In the genomic region with DNA sequence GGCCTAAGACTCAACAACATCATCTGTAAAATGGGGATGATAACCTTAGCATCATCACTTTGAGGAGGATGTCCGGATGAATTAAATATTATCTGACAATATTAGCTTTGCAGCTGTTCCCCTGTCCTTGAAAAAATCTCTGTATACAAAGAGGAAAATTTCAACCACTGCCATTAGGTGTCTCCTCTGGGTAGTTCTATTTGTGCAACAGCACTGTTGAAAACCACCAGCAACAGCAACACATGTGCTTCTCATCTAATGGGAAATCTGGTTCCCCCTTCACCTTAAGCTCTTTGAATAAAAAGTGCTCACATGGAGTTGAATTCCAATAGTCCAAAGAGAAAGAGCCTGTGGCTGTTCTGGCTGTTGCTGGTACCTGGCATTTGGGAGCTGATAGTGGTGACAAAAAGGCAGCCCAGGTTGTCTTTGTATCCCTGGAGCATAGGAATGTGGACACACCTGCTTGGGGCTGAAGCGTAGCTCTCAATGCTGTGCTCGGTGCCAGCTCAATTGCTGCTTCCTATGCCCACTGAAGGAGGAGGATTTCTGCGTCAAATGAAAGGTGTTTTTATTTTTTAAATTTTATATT, we compare ENCODE assay signal across 24 cellular contexts.
DNase-seq lines count a peak whose midpoint lies in the region; ATAC-seq, FAIRE-seq and TF ChIP-seq lines count a peak whose summit lies in the region.
"Had no signal": no experiment of that assay in that cellular context is flagged by ENCODE, and none has a peak within 500 bp of the region (broad histone marks: within the 10 kb centered on the region; RNA-seq: fewer than 3 reads in every experiment).

No MANE protein-coding gene starts in this region.

- no peaks in the 10 kb centered on the region for H3K9me2 ChIP-seq in HCT116 (ENCODE audit: insufficient read depth)

- DNase-seq in A549 (ENCODE audit: low read depth in 1 of 2, low spot score in 1 of 2) (no peak), HCT116 (ENCODE audit: low read depth, low spot score) (no peak), RKO (ENCODE audit: low spot score) (peak; percentile 3), esophagus muscularis mucosa (ENCODE audit: extremely low spot score) (peak; percentile 68), HUDEP-2 (lab: John Stamatoyannopoulos, UW; ENCODE audit: unreplicated experiment in 76 of 76) (no peak), T-helper 2 cell (no peak)
- no peak for DNase-seq in stimulated activated CD8-positive, alpha-beta memory T cell treated with anti-CD3 and anti-CD28 coated beads, Interleukin-4, amount 100 ng/mL, for 48 hours
- DNase-seq: activated CD4-positive, CD25-positive, alpha-beta regulatory T cell treated with anti-CD3 and anti-CD28 coated beads, Interleukin-2, amount 50 U/mL, for 72 hours; activated CD8-positive, alpha-beta T cell treated with anti-CD3 and anti-CD28 coated beads, Interleukin-2, amount 10 ng/mL, durations not matched to agents 7 days and 5 days; activated naive CD4-positive, alpha-beta T cell; activated T-cell treated with anti-CD3 and anti-CD28 coated beads, Interleukin-2, amount 50 U/mL, for 24 hours; amniotic stem cell; C1 segment of cervical spinal cord; EL; H9; heart left ventricle; NCI-H1694; NCI-H2227 treated with DMSO at 0.1 percent for 48 hours; NCI-H774; uterus had no signal

- no peak overlapping the region for H2AFZ ChIP-seq in HCT116 (ENCODE audit: low read depth, low read length, poor library complexity, severe bottlenecking)

- no peak overlapping the region for H3K4me2 ChIP-seq in A549
- no peak overlapping the region for H3K4me2 ChIP-seq in HCT116 (ENCODE audit: low read length)

- H3K27ac ChIP-seq in A549 (no peak overlapping the region), HCT116 (ENCODE audit: low read depth, low read length) (no peak overlapping the region), esophagus muscularis mucosa (replicated peaks in 1 of 4) (no peak overlapping the region)
- H3K27ac ChIP-seq: heart left ventricle, SJSA1, uterus had no signal

- H3K4me3 ChIP-seq in A549 (no peak overlapping the region), HCT116 (replicated peaks in 1 of 2; ENCODE audit: low read depth in 1 of 2, low read length in 2 of 2) (no peak overlapping the region), esophagus muscularis mucosa (no peak overlapping the region)
- H3K4me3 ChIP-seq: heart left ventricle, SJSA1, uterus had no signal

- H3K27me3 ChIP-seq in HCT116 (ENCODE audit: insufficient read depth, low read length): peaks cover 46% of the 10 kb centered on the region; the same call in 1 of the 2 replicates
- H3K27me3 ChIP-seq in esophagus muscularis mucosa: peaks cover 0 to 3% (median 0%) of the 10 kb centered on the region in 4 donors
- H3K27me3 ChIP-seq: SJSA1, uterus had no signal

- H3K36me3 ChIP-seq in HCT116 (ENCODE audit: control insufficient read depth in 1 of 2, insufficient read depth in 2 of 2, low read length in 2 of 2) (no peaks in the 10 kb centered on the region), esophagus muscularis mucosa (no peaks in the 10 kb centered on the region)
- H3K36me3 ChIP-seq: heart left ventricle, SJSA1, uterus had no signal

- no peak overlapping the region for H3K9ac ChIP-seq in HCT116 (ENCODE audit: low read length)

- intact Hi-C loops in HCT116 (cut with micrococcal nuclease): no loop called here
- intact Hi-C loops in esophagus muscularis mucosa (cut with DNase I): no loop called here

- H3K4me1 ChIP-seq in A549 (no peaks in the 10 kb centered on the region), HCT116 (ENCODE audit: control insufficient read depth in 1 of 2, insufficient read depth in 2 of 2, low read length in 2 of 2) (no peaks in the 10 kb centered on the region), esophagus muscularis mucosa (no peaks in the 10 kb centered on the region)
- H3K4me1 ChIP-seq: heart left ventricle, SJSA1, uterus had no signal

- no peak for FAIRE-seq in A549 (lab: Jason Lieb, UNC)
- FAIRE-seq: bronchial epithelial cell, endometrium had no signal

- CTCF ChIA-PET in A549 (lab: Yijun Ruan, JAX): interaction anchor here (0.6 to 2.2 kb wide), 13 partner anchors 9 to 348 kb away, joined by 3 to 9 read pairs (median 4); no protein-coding TSS in a partner anchor
- CTCF ChIA-PET in HCT116 (lab: Charles Lee): no interaction called here

- no peak for TF ChIP-seq EP300 in A549 (IDR thresholded peaks at IDR 0.05)
- TF ChIP-seq EP300 in esophagus muscularis mucosa (IDR thresholded peaks at IDR 0.05): no peak

- TF ChIP-seq CTCF in A549 (IDR thresholded peaks at IDR 0.05) (peak; percentile 16; the same call in 1 of the 3 replicates), HCT116 (IDR thresholded peaks at IDR 0.05 in 2 of 3, conservative IDR thresholded peaks at IDR 0.05 in 1 of 3; ENCODE audit: borderline replicate concordance in 1 of 3, insufficient read depth in 1 of 3, low read depth in 2 of 3, low read length in 2 of 3) (0 out of 6 replicates have a peak, but pooled peaks of 1 of the 3 experiments have one; percentile 11), esophagus muscularis mucosa (IDR thresholded peaks at IDR 0.05) (no peak)

- WGBS in A549 (ENCODE audit: missing lambda C conversion rate): 6% methylated on average over 4 of the region's 4 CpGs
- WGBS in esophagus muscularis mucosa: 84% methylated on average over 4 of the region's 4 CpGs

- RAD21 ChIA-PET in HCT116 (lab: Charles Lee; ENCODE audit: low non-redundant PET in 1 of 2, low total read pairs in 2 of 2, uncharacterized antibody in 2 of 2, unreplicated experiment in 2 of 2): no interaction called here

- no peaks in the 10 kb centered on the region for H3K79me2 ChIP-seq in HCT116 (ENCODE audit: insufficient read depth, low read length)

- no peaks in the 10 kb centered on the region for H4K20me1 ChIP-seq in HCT116 (ENCODE audit: insufficient read depth)

- H3K9me3 ChIP-seq in A549 (no peaks in the 10 kb centered on the region), HCT116 (ENCODE audit: control insufficient read depth in 1 of 2, insufficient read depth in 1 of 2, low read depth in 1 of 2, low read length in 2 of 2) (no peaks in the 10 kb centered on the region), esophagus muscularis mucosa (no peaks in the 10 kb centered on the region)
- H3K9me3 ChIP-seq: heart left ventricle, SJSA1, uterus had no signal

- no TSS peak for BruUV-seq in HCT116 (replicated peaks; lab: Mats Ljungman, UMichigan)

- TF ChIP-seq POLR2A in A549 (IDR thresholded peaks at IDR 0.05; ENCODE audit: low read length) (no peak), HCT116 (IDR thresholded peaks at IDR 0.05; ENCODE audit: borderline replicate concordance, extremely low read depth, insufficient read depth, insufficient read length) (no peak), esophagus muscularis mucosa (IDR thresholded peaks at IDR 0.05; ENCODE audit: low read depth) (no peak)

- ATAC-seq in A549 (peak; percentile 51 to 65; a peak in 2 of 6 replicates), HCT116 (peak; percentile 74)
- ATAC-seq in activated CD4-positive, CD25-positive, alpha-beta regulatory T cell treated with anti-CD3 and anti-CD28 coated beads, Interleukin-2, amount 50 U/mL, for 24 hours: no peak
- ATAC-seq: activated CD8-positive, alpha-beta T cell treated with anti-CD3 and anti-CD28 coated beads, Interleukin-2, amount 10 ng/mL, durations not matched to agents 7 days and 5 days; heart left ventricle had no signal

- POLR2A ChIA-PET in A549 (lab: Yijun Ruan, JAX): no interaction called here
- POLR2A ChIA-PET in HCT116 (lab: Charles Lee): no interaction called here

- TF ChIP-seq RAD21 in A549 (conservative IDR thresholded peaks at IDR 0.05 in 1 of 2, IDR thresholded peaks at IDR 0.05 in 1 of 2) (0 out of 5 replicates have a peak, but pooled peaks of 1 of the 2 experiments have one; percentile 4), HCT116 (IDR thresholded peaks at IDR 0.05; ENCODE audit: low read depth) (0 out of 2 replicates have a peak, but pooled peaks have one; percentile 15)

TF ChIP-seq in A549, 52 proteins besides CTCF, POLR2A, EP300 and RAD21:
- TF ChIP-seq TFCP2L1 (CRISPR knock-in tag; IDR thresholded peaks at IDR 0.05) (no peak), FOSB (CRISPR knock-in tag; IDR thresholded peaks at IDR 0.05) (no peak), FOSL2 (IDR thresholded peaks at IDR 0.05) (no peak), FOSL2 (CRISPR knock-in tag; IDR thresholded peaks at IDR 0.05) (no peak)

TF ChIP-seq in HCT116, 20 proteins besides CTCF, POLR2A, EP300 and RAD21:
- TF ChIP-seq JUND (IDR thresholded peaks at IDR 0.05) (no peak), SIN3A (IDR thresholded peaks at IDR 0.05; ENCODE audit: low read depth) (no peak), SP1 (IDR thresholded peaks at IDR 0.05; ENCODE audit: low read depth) (no peak), POLR2AphosphoS5 (IDR thresholded peaks at IDR 0.05; ENCODE audit: low read depth, low read length) (no peak), EGR1 (IDR thresholded peaks at IDR 0.05; ENCODE audit: low read depth) (no peak), EZH2 (IDR thresholded peaks at IDR 0.05) (no peak), TCF7L2 (IDR thresholded peaks at IDR 0.05; ENCODE audit: borderline replicate concordance, extremely low read depth, insufficient read depth, insufficient read length) (no peak), YY1 (IDR thresholded peaks at IDR 0.05; ENCODE audit: extremely low read depth, insufficient replicate concordance, low read depth, low read length) (no peak), ZNF274 (IDR thresholded peaks at IDR 0.05; ENCODE audit: low read depth, low read length) (no peak)
- TF ChIP-seq, protein P1, sequence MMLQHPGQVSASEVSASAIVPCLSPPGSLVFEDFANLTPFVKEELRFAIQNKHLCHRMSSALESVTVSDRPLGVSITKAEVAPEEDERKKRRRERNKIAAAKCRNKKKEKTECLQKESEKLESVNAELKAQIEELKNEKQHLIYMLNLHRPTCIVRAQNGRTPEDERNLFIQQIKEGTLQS (IDR thresholded peaks at IDR 0.05): no peak
- TF ChIP-seq, protein P2, sequence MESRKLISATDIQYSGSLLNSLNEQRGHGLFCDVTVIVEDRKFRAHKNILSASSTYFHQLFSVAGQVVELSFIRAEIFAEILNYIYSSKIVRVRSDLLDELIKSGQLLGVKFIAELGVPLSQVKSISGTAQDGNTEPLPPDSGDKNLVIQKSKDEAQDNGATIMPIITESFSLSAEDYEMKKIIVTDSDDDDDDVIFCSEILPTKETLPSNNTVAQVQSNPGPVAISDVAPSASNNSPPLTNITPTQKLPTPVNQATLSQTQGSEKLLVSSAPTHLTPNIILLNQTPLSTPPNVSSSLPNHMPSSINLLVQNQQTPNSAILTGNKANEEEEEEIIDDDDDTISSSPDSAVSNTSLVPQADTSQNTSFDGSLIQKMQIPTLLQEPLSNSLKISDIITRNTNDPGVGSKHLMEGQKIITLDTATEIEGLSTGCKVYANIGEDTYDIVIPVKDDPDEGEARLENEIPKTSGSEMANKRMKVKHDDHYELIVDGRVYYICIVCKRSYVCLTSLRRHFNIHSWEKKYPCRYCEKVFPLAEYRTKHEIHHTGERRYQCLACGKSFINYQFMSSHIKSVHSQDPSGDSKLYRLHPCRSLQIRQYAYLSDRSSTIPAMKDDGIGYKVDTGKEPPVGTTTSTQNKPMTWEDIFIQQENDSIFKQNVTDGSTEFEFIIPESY (IDR thresholded peaks at IDR 0.05; ENCODE audit: extremely low read depth, insufficient replicate concordance, low read length): no peak

Comparison
In these comparisons a context has a peak if more than half of its experiments do, and no peak if none do; other contexts are left out.
1. ATAC-seq: peak in A549 (2 of 2) and HCT116 (single experiment); none in activated CD4-positive, CD25-positive, alpha-beta regulatory T cell treated with anti-CD3 and anti-CD28 coated beads, Interleukin-2, amount 50 U/mL, for 24 hours (0 of 2).
2. DNase-seq: peak in RKO (single experiment) and esophagus muscularis mucosa (single experiment); none in A549 (0 of 2), HCT116 (single experiment), stimulated activated CD8-positive, alpha-beta memory T cell treated with anti-CD3 and anti-CD28 coated beads, Interleukin-4, amount 100 ng/mL, for 48 hours (single experiment), HUDEP-2 (0 of 76) and T-helper 2 cell (0 of 5).